8 cellular contexts compared by ENCODE assay signal in genomic region chr2:240560480-240561324, GRCh38. TPM values are rescaled to one million over a fixed set of nuclear protein-coding genes. Genes with fewer than 3 reads are reported as not detected.
DNase-seq lines count a peak whose midpoint lies in the region; ATAC-seq and TF ChIP-seq lines count a peak whose summit lies in the region.

No MANE protein-coding gene starts in this region.

- no TSS peak for BruUV-seq in PC-3 (replicated peaks; lab: Mats Ljungman, UMichigan)

- no peaks in the 10 kb centered on the region for H3K9me2 ChIP-seq in PC-3 (replicated peaks; ENCODE audit: low read length)

- peak overlapping the region; percentile 95 for H3K27ac Mint-ChIP-seq in activated T-cell treated with anti-CD3 and anti-CD28 coated beads, Interleukin-2, amount 50 U/mL, for 24 hours

- H4K20me1 ChIP-seq in PC-3 (ENCODE audit: low read length) = no peaks in the 10 kb centered on the region; the same call in 1 of the 2 replicates

- peak overlapping the region; percentile 82 for H3K4me3 Mint-ChIP-seq in activated T-cell treated with anti-CD3 and anti-CD28 coated beads, Interleukin-2, amount 50 U/mL, for 24 hours

- peaks cover 4% of the 10 kb centered on the region for H3F3A ChIP-seq in PC-3 (ENCODE audit: low read length, unreplicated experiment)

- CTCF ChIA-PET in PC-3 (lab: Charles Lee) = interaction anchor here (0.7 kb wide), 1 partner anchor 47 kb away, joined by 4 read pairs; no protein-coding TSS in a partner anchor

- H3K36me3 ChIP-seq in PC-3 (ENCODE audit: low read depth, low read length) (no peaks in the 10 kb centered on the region; the same call in 1 of the 2 replicates), esophagus (ENCODE audit: control insufficient read depth in 2 of 2, insufficient read depth in 2 of 2, low read length in 1 of 2) (no peaks in the 10 kb centered on the region), muscle layer of duodenum (ENCODE audit: control insufficient read depth in 1 of 2, insufficient read depth in 2 of 2, low read length in 2 of 2) (no peaks in the 10 kb centered on the region)

- intact Hi-C loops in PC-3 (cut with micrococcal nuclease) = loop anchor here (1.0 to 2.0 kb wide), 2 partner anchors 20 to 46 kb away; no protein-coding TSS in a partner anchor

- peak overlapping the region; percentile 71; the same call in 1 of the 2 replicates for H2AFZ ChIP-seq in PC-3 (ENCODE audit: low read length)

- DNase-seq in DMS53 (lab: John Stamatoyannopoulos, UW) (peak; percentile 98), PC-3 (peak; percentile 96)
- DNase-seq in Jurkat, Clone E6-1 (ENCODE audit: low read depth, low spot score) = peak; percentile 93
- peak; percentile 100 for DNase-seq in activated T-cell treated with anti-CD3 and anti-CD28 coated beads, Interleukin-2, amount 50 U/mL, for 24 hours
- DNase-seq in stimulated activated CD8-positive, alpha-beta memory T cell treated with anti-CD3 and anti-CD28 coated beads, Interleukin-7, amount 100 ng/mL, for 24 hours (ENCODE audit: low read depth) = peak; percentile 100

- H3K4me1 ChIP-seq in PC-3 (ENCODE audit: insufficient read depth, low read length) = peaks cover 42% of the 10 kb centered on the region
- peaks cover 15 to 37% of the 10 kb centered on the region in 2 donors for H3K4me1 ChIP-seq in esophagus (ENCODE audit: control insufficient read depth in 2 of 2, insufficient read depth in 2 of 2, low read length in 1 of 2)
- peaks cover 18 to 42% of the 10 kb centered on the region in 2 donors for H3K4me1 ChIP-seq in muscle layer of duodenum (ENCODE audit: control insufficient read depth in 1 of 2, insufficient read depth in 2 of 2, low read length in 2 of 2)

- H3K9me3 ChIP-seq in PC-3 (ENCODE audit: low read length) (no peaks in the 10 kb centered on the region), esophagus (ENCODE audit: control insufficient read depth in 2 of 2, insufficient read depth in 1 of 2, low read depth in 1 of 2, low read length in 1 of 2) (no peaks in the 10 kb centered on the region), muscle layer of duodenum (ENCODE audit: control insufficient read depth in 1 of 2, low read length in 2 of 2) (no peaks in the 10 kb centered on the region)

- POLR2A ChIA-PET in PC-3 (lab: Charles Lee; ENCODE audit: unreplicated experiment) = interaction anchor here (0.5 to 1.6 kb wide), 5 partner anchors 8 to 191 kb away, joined by 3 to 10 read pairs (median 7); partner anchors contain the start of genes CAPN10 and RNPEPL1

- WGBS in esophagus, 2 donors = 0% methylated on average over 75 to 101 of the region's 101 CpGs

- H3K27me3 ChIP-seq in PC-3 (ENCODE audit: low read length) = no peaks in the 10 kb centered on the region
- H3K27me3 ChIP-seq in esophagus (ENCODE audit: control insufficient read depth in 1 of 2, insufficient read depth in 2 of 2, low read length in 2 of 2) = no peaks in the 10 kb centered on the region
- no peaks in the 10 kb centered on the region for H3K27me3 ChIP-seq in muscle layer of duodenum (ENCODE audit: low read depth, low read length)

- peak overlapping the region; percentile 91 for H3K27ac ChIP-seq in PC-3 (ENCODE audit: low read length)
- peak overlapping the region; percentile 98 to 99 for H3K27ac ChIP-seq in esophagus (ENCODE audit: low read depth in 2 of 2, low read length in 1 of 2)
- H3K27ac ChIP-seq in muscle layer of duodenum (ENCODE audit: low read length) = peak overlapping the region; percentile 85

- H3K79me2 ChIP-seq in PC-3 (ENCODE audit: low read length) = peaks cover 50% of the 10 kb centered on the region

- no peaks in the 10 kb centered on the region for H3K9me3 Mint-ChIP-seq in activated T-cell treated with anti-CD3 and anti-CD28 coated beads, Interleukin-2, amount 50 U/mL, for 24 hours

- H3K4me3 ChIP-seq in Jurkat, Clone E6-1 (ENCODE audit: low read length) = peak overlapping the region; percentile 82
- peak overlapping the region; percentile 77 for H3K4me3 ChIP-seq in PC-3 (ENCODE audit: low read length)
- H3K4me3 ChIP-seq in esophagus (ENCODE audit: low read depth in 1 of 2, low read length in 2 of 2) = peak overlapping the region; percentile 70 to 74
- peak overlapping the region; percentile 77 to 79 for H3K4me3 ChIP-seq in muscle layer of duodenum (ENCODE audit: low read depth in 1 of 2, low read length in 2 of 2)

- H3K9ac ChIP-seq in PC-3 (ENCODE audit: low read length) = peak overlapping the region; percentile 96

- ATAC-seq in GM21619 (IDR thresholded peaks at IDR 0.05; ENCODE audit: unreplicated experiment) (peak; percentile 47), PC-3 (peak; percentile 75)

- peak overlapping the region; percentile 82 for H3K4me2 ChIP-seq in PC-3 (ENCODE audit: low read length)

- TF ChIP-seq CTCF in PC-3 (conservative IDR thresholded peaks at IDR 0.05; ENCODE audit: low read depth, low read length) = peak; percentile 19; the same call in 1 of the 2 replicates

- H3K27me3 Mint-ChIP-seq in activated T-cell treated with anti-CD3 and anti-CD28 coated beads, Interleukin-2, amount 50 U/mL, for 24 hours = no peaks in the 10 kb centered on the region

- peaks cover 79% of the 10 kb centered on the region for H3K36me3 Mint-ChIP-seq in activated T-cell treated with anti-CD3 and anti-CD28 coated beads, Interleukin-2, amount 50 U/mL, for 24 hours (ENCODE audit: low read depth)

- peaks cover 78% of the 10 kb centered on the region for H3K4me1 Mint-ChIP-seq in activated T-cell treated with anti-CD3 and anti-CD28 coated beads, Interleukin-2, amount 50 U/mL, for 24 hours (ENCODE audit: low read depth)

RNA-seq across cellular contexts. Expression of gene DUSP28, which starts 0.5 kb away (rescaled TPM):
- polyA plus RNA-seq in Jurkat, Clone E6-1 (2012; ENCODE audit: insufficient read depth, insufficient read length) = 8.4 TPM
- total RNA-seq in PC-3 (2014; rRNA removed) = 8.3 and 11.9 TPM in 2 replicates
- 1 to 10 TPM; 3.5 to 3.8 TPM for polyA plus RNA-seq in esophagus

RNA-seq across cellular contexts. Expression of gene ANKMY1, which starts 2.9 kb away (rescaled TPM):
- 26.7 TPM for polyA plus RNA-seq in Jurkat, Clone E6-1 (2012; ENCODE audit: insufficient read depth, insufficient read length)
- total RNA-seq in PC-3 (2014; rRNA removed) = 10.2 and 19.5 TPM in 2 replicates
- polyA plus RNA-seq in esophagus = 10 to 100 TPM in 1 of 2 donors, 1 to 10 TPM in 1; 4.8 to 16.2 TPM

RNA-seq across cellular contexts. Expression of gene RNPEPL1, which starts 7.6 kb away (rescaled TPM):
- polyA plus RNA-seq in Jurkat, Clone E6-1 (2012; ENCODE audit: insufficient read depth, insufficient read length) = 53.4 TPM
- total RNA-seq in PC-3 (2014; rRNA removed) = 25.8 and 44.5 TPM in 2 replicates
- 100 to 1,000 TPM in 1 of 2 donors, 10 to 100 TPM in 1; 65.9 to 160 TPM for polyA plus RNA-seq in esophagus

RNA-seq across cellular contexts. Expression of gene CAPN10, which starts 25.8 kb away (rescaled TPM):
- polyA plus RNA-seq in Jurkat, Clone E6-1 (2012; ENCODE audit: insufficient read depth, insufficient read length) = 41.3 TPM
- 32.2 and 40.1 TPM in 2 replicates for total RNA-seq in PC-3 (2014; rRNA removed)
- polyA plus RNA-seq in esophagus = 10 to 100 TPM; 17.5 to 28.4 TPM

Comparison
In these comparisons a context has a peak if more than half of its experiments do, and no peak if none do; other contexts are left out.
1. Peak in every context shown above with its lines: DNase-seq, ATAC-seq, H3K4me3 ChIP-seq and H3K27ac ChIP-seq.